ENCODE assay signal across 1 cellular context in genomic region chr12:51218607-51219161, GRCh38.
A peak's percentile ranks its signal among the peaks of the same experiment; 100 is the strongest.
TF ChIP-seq lines count a peak whose summit lies in the region.

No MANE protein-coding gene starts in this region.

TF ChIP-seq in GM12878, 131 proteins besides CTCF, POLR2A, EP300 and RAD21:
- TF ChIP-seq IKZF2 (IDR thresholded peaks at IDR 0.05) (peak in 1 of 2 experiments; percentile 24; a peak in 1 of 4 replicates), ZNF622 (IDR thresholded peaks at IDR 0.05) (no peak)
